ENCODE assay signal across 8 cellular contexts in genomic region chr5:157273131-157273556, GRCh38. TPM values are rescaled to one million over a fixed set of nuclear protein-coding genes. Genes with fewer than 3 reads are reported as not detected.
DNase-seq lines count a peak whose midpoint lies in the region; ATAC-seq and TF ChIP-seq lines count a peak whose summit lies in the region.

No MANE protein-coding gene starts in this region.

- H3K79me2 ChIP-seq in SK-N-SH (ENCODE audit: insufficient read depth), result peaks cover 4% of the 10 kb centered on the region; the same call in 1 of the 2 replicates

- no peaks in the 10 kb centered on the region for H4K20me1 ChIP-seq in SK-N-SH (ENCODE audit: insufficient read depth)

- CTCF ChIA-PET in SK-N-SH (lab: Yijun Ruan, JAX), result interaction anchor here (0.6 to 2.0 kb wide), 6 partner anchors 11 to 1669 kb away, joined by 3 to 6 read pairs (median 4); no protein-coding TSS in a partner anchor

- POLR2A ChIA-PET in SK-N-SH (lab: Yijun Ruan, JAX), result no interaction called here

- WGBS in SK-N-SH (ENCODE audit: low lambda C conversion rate), result 63% methylated on average over 1 of the region's 1 CpG

- TF ChIP-seq CTCF in GM12875 (IDR thresholded peaks at IDR 0.05; ENCODE audit: borderline replicate concordance, insufficient read depth, low read depth, low read length) (no peak), SK-N-SH (IDR thresholded peaks at IDR 0.05) (no peak)

- no peak for DNase-seq in activated naive CD8-positive, alpha-beta T cell treated with anti-CD3 and anti-CD28 coated beads for 36 hours
- DNase-seq in SK-N-SH (no peak), pons (ENCODE audit: low spot score) (no peak), cerebellar cortex (ENCODE audit: low spot score) (no peak), islet precursor cell (no peak)

- no peaks in the 10 kb centered on the region for H3K9me2 ChIP-seq in SK-N-SH

- H3K9me3 Mint-ChIP-seq in activated naive CD8-positive, alpha-beta T cell treated with anti-CD3 and anti-CD28 coated beads for 36 hours, result no peaks in the 10 kb centered on the region

- no peak overlapping the region for H3K9ac ChIP-seq in SK-N-SH

- no peak for TF ChIP-seq EP300 in SK-N-SH (IDR thresholded peaks at IDR 0.05; ENCODE audit: borderline replicate concordance in 1 of 2, low read depth in 1 of 2, low read length in 1 of 2)

- H3K4me3 ChIP-seq in GM12875 (ENCODE audit: low read depth, low read length), result peak overlapping the region; percentile 12
- H3K4me3 ChIP-seq in SK-N-SH (ENCODE audit: low read depth in 2 of 2, low read length in 1 of 2), result no peak overlapping the region

- ATAC-seq in GM21360 (IDR thresholded peaks at IDR 0.05; ENCODE audit: unreplicated experiment) (peak; percentile 32), HG03520 (IDR thresholded peaks at IDR 0.05; ENCODE audit: unreplicated experiment) (peak; percentile 34)

- H2AFZ ChIP-seq in SK-N-SH (ENCODE audit: low read depth), result no peak overlapping the region

- no peak overlapping the region for H3K27ac ChIP-seq in SK-N-SH (ENCODE audit: low read depth in 2 of 2, low read length in 1 of 2)

- H3K4me1 ChIP-seq in SK-N-SH (ENCODE audit: control insufficient read depth in 1 of 2, insufficient read depth in 2 of 2, low read depth in 1 of 2, low read length in 1 of 2), result no peaks in the 10 kb centered on the region; a peak in 1 of 4 replicates

- no peak overlapping the region for H3K4me2 ChIP-seq in SK-N-SH

- peaks cover 6% of the 10 kb centered on the region for H3K27me3 Mint-ChIP-seq in activated naive CD8-positive, alpha-beta T cell treated with anti-CD3 and anti-CD28 coated beads for 36 hours

- no peak for TF ChIP-seq RAD21 in SK-N-SH (IDR thresholded peaks at IDR 0.05; ENCODE audit: low read length)

- no peaks in the 10 kb centered on the region for H3K9me3 ChIP-seq in SK-N-SH

- H3K4me1 Mint-ChIP-seq in activated naive CD8-positive, alpha-beta T cell treated with anti-CD3 and anti-CD28 coated beads for 36 hours, result peaks cover 83% of the 10 kb centered on the region

- peaks cover 73% of the 10 kb centered on the region for H3K36me3 Mint-ChIP-seq in activated naive CD8-positive, alpha-beta T cell treated with anti-CD3 and anti-CD28 coated beads for 36 hours

- no peaks in the 10 kb centered on the region for H3K36me3 ChIP-seq in SK-N-SH (replicated peaks in 1 of 2; ENCODE audit: control insufficient read depth in 1 of 2, insufficient read depth in 2 of 2, low read length in 1 of 2)

- H3K27ac Mint-ChIP-seq in activated naive CD8-positive, alpha-beta T cell treated with anti-CD3 and anti-CD28 coated beads for 36 hours, result peak overlapping the region; percentile 97

- no peaks in the 10 kb centered on the region for H3K27me3 ChIP-seq in SK-N-SH (ENCODE audit: insufficient read depth)

- H3K4me3 Mint-ChIP-seq in activated naive CD8-positive, alpha-beta T cell treated with anti-CD3 and anti-CD28 coated beads for 36 hours, result peak overlapping the region; percentile 77

- H3F3A ChIP-seq in SK-N-SH (replicated peaks; ENCODE audit: insufficient read depth), result peaks cover 5% of the 10 kb centered on the region

TF ChIP-seq in SK-N-SH, 30 proteins besides CTCF, POLR2A, EP300 and RAD21:
- TF ChIP-seq FOXJ3 (CRISPR knock-in tag; IDR thresholded peaks at IDR 0.05) (no peak), MEF2A (IDR thresholded peaks at IDR 0.05; ENCODE audit: borderline replicate concordance, low read depth) (no peak), RCOR1 (IDR thresholded peaks at IDR 0.05; ENCODE audit: low read length) (no peak), ELF1 (IDR thresholded peaks at IDR 0.05) (no peak), EZH2phosphoT487 (IDR thresholded peaks at IDR 0.05; ENCODE audit: borderline replicate concordance, low read depth) (no peak), MAX (IDR thresholded peaks at IDR 0.05; ENCODE audit: low read depth) (no peak), POLR2AphosphoS5 (IDR thresholded peaks at IDR 0.05; ENCODE audit: low read depth, low read length) (no peak), RFX5 (IDR thresholded peaks at IDR 0.05; ENCODE audit: low read length) (no peak), USF1 (IDR thresholded peaks at IDR 0.05; ENCODE audit: borderline replicate concordance, low read depth) (no peak), GATA2 (CRISPR knock-in tag; IDR thresholded peaks at IDR 0.05) (no peak), FOSL2 (IDR thresholded peaks at IDR 0.05; ENCODE audit: borderline replicate concordance, low read depth) (no peak)

RNA-seq across cellular contexts. Expression of gene CYFIP2, which starts 7.2 kb away (rescaled TPM):
- 100 to 1,000 TPM; 324 to 325 TPM for total RNA-seq in activated naive CD8-positive, alpha-beta T cell treated with anti-CD3 and anti-CD28 coated beads for 36 hours
- polyA plus RNA-seq in SK-N-SH (2012; rRNA removed), result 20.1 and 21.3 TPM in 2 replicates
- 17.0 and 20.2 TPM in 2 replicates for polyA plus RNA-seq in SK-N-SH (2012; cell fraction: cytosol; rRNA removed)
- 43.5 and 54.8 TPM in 2 replicates for polyA plus RNA-seq in SK-N-SH (2012; cell fraction: nucleus; rRNA removed)
